In the genomic region with DNA sequence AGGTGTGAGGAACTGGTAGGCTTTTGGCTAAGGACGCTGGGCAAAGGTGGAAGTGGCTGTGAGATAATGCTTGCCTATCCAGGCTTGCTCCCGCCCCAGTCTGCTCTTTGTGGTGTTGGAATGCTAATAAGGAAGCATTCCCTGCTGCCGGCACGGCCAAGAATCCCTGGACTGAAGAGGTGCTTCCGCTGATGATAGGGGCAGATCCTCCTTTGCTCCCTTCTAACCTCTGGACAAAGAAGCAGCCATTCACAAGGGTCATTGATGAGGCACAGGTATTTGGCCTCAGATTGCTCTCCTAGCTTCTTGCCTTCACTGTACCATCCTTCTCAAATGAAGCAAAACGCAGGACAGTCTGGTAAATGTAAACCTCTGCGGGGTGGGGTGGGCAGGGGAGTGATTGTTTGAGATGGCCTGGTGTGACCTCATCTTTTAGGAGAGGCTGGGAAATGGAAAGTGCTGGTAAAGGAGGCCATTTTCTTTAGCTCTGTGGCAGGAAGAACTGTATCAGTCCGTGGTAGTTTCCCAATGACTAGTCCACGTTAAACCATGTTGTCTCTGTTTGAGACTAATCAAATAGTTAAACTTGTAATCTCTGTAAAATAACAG, we compare ENCODE assay signal across 2 cellular contexts.
TF ChIP-seq lines count a peak whose summit lies in the region.

No MANE protein-coding gene starts in this region.

TF ChIP-seq in H1, 55 proteins besides CTCF, POLR2A, EP300 and RAD21:
- TF ChIP-seq POLR2AphosphoS5 (IDR thresholded peaks at IDR 0.05; ENCODE audit: low read depth, low read length), result peak; percentile 89
- TF ChIP-seq KDM5A (IDR thresholded peaks at IDR 0.05; ENCODE audit: low read length), result no peak
- TF ChIP-seq ASH2L (IDR thresholded peaks at IDR 0.05; ENCODE audit: low read length), result peak; percentile 4
- no peak for TF ChIP-seq SAP30 (IDR thresholded peaks at IDR 0.05; ENCODE audit: insufficient read depth, insufficient replicate concordance, low read length)
- TF ChIP-seq MAX (IDR thresholded peaks at IDR 0.05), result peak; percentile 35; the same call in 1 of the 2 replicates
- TF ChIP-seq YY1 (IDR thresholded peaks at IDR 0.05; ENCODE audit: low read depth, low read length), result peak; percentile 76; the same call in 1 of the 2 replicates
- TF ChIP-seq TAF7 (optimal IDR thresholded peaks at IDR 0.05; ENCODE audit: borderline replicate concordance, low read depth, low read length), result no peak
- TF ChIP-seq CEBPB (IDR thresholded peaks at IDR 0.05; ENCODE audit: low read depth, low read length), result no peak
- TF ChIP-seq EGR1 (IDR thresholded peaks at IDR 0.05; ENCODE audit: borderline replicate concordance, low read depth, low read length), result no peak
- no peak for TF ChIP-seq SP2 (IDR thresholded peaks at IDR 0.05; ENCODE audit: low read length)
- TF ChIP-seq, protein P1, sequence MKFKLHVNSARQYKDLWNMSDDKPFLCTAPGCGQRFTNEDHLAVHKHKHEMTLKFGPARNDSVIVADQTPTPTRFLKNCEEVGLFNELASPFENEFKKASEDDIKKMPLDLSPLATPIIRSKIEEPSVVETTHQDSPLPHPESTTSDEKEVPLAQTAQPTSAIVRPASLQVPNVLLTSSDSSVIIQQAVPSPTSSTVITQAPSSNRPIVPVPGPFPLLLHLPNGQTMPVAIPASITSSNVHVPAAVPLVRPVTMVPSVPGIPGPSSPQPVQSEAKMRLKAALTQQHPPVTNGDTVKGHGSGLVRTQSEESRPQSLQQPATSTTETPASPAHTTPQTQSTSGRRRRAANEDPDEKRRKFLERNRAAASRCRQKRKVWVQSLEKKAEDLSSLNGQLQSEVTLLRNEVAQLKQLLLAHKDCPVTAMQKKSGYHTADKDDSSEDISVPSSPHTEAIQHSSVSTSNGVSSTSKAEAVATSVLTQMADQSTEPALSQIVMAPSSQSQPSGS (IDR thresholded peaks at IDR 0.05; ENCODE audit: low read length), result no peak
- no peak for TF ChIP-seq RFX5 (IDR thresholded peaks at IDR 0.05; ENCODE audit: borderline replicate concordance, low read depth, low read length)
- TF ChIP-seq SP1 (IDR thresholded peaks at IDR 0.05; ENCODE audit: low read depth, low read length), result 0 out of 2 replicates have a peak, but pooled peaks have one; percentile 17
- 0 out of 4 replicates have a peak, but pooled peaks of 1 of the 2 experiments have one; percentile 64 for TF ChIP-seq SIN3A (conservative IDR thresholded peaks at IDR 0.05 in 1 of 2, IDR thresholded peaks at IDR 0.05 in 1 of 2; ENCODE audit: low read depth in 1 of 2, low read length in 2 of 2)
- TF ChIP-seq TEAD4 (IDR thresholded peaks at IDR 0.05; ENCODE audit: low read depth, low read length), result peak; percentile 89
- TF ChIP-seq TAF1 (IDR thresholded peaks at IDR 0.05; ENCODE audit: low read depth, low read length), result peak; percentile 82
- no peak for TF ChIP-seq POU5F1 (IDR thresholded peaks at IDR 0.05; ENCODE audit: low read depth, low read length)
- TF ChIP-seq, protein P2, sequence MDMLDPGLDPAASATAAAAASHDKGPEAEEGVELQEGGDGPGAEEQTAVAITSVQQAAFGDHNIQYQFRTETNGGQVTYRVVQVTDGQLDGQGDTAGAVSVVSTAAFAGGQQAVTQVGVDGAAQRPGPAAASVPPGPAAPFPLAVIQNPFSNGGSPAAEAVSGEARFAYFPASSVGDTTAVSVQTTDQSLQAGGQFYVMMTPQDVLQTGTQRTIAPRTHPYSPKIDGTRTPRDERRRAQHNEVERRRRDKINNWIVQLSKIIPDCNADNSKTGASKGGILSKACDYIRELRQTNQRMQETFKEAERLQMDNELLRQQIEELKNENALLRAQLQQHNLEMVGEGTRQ (IDR thresholded peaks at IDR 0.05; ENCODE audit: low read length), result no peak
- no peak for TF ChIP-seq CTBP2 (IDR thresholded peaks at IDR 0.05; ENCODE audit: borderline replicate concordance, insufficient read depth, insufficient read length, low read length)
- TF ChIP-seq JUN (IDR thresholded peaks at IDR 0.05; ENCODE audit: low read depth, low read length), result no peak
- TF ChIP-seq GTF2F1 (IDR thresholded peaks at IDR 0.05; ENCODE audit: borderline replicate concordance, low read depth, low read length), result peak; percentile 77; the same call in 1 of the 2 replicates
- no peak for TF ChIP-seq KDM4A (IDR thresholded peaks at IDR 0.05; ENCODE audit: low read depth, low read length, severe bottlenecking)
- peak; percentile 67 for TF ChIP-seq TBP (IDR thresholded peaks at IDR 0.05; ENCODE audit: low read depth, low read length)

TF ChIP-seq in HEK293T, 16 proteins besides CTCF, POLR2A, EP300 and RAD21:
- TF ChIP-seq BHLHE40 (IDR thresholded peaks at IDR 0.05; ENCODE audit: borderline replicate concordance), result no peak
- TF ChIP-seq SUZ12 (IDR thresholded peaks at IDR 0.05), result no peak
- no peak for TF ChIP-seq HDGF (IDR thresholded peaks at IDR 0.05; ENCODE audit: borderline replicate concordance)
- TF ChIP-seq L3MBTL2 (conservative IDR thresholded peaks at IDR 0.05), result no peak
